In the genomic region with DNA sequence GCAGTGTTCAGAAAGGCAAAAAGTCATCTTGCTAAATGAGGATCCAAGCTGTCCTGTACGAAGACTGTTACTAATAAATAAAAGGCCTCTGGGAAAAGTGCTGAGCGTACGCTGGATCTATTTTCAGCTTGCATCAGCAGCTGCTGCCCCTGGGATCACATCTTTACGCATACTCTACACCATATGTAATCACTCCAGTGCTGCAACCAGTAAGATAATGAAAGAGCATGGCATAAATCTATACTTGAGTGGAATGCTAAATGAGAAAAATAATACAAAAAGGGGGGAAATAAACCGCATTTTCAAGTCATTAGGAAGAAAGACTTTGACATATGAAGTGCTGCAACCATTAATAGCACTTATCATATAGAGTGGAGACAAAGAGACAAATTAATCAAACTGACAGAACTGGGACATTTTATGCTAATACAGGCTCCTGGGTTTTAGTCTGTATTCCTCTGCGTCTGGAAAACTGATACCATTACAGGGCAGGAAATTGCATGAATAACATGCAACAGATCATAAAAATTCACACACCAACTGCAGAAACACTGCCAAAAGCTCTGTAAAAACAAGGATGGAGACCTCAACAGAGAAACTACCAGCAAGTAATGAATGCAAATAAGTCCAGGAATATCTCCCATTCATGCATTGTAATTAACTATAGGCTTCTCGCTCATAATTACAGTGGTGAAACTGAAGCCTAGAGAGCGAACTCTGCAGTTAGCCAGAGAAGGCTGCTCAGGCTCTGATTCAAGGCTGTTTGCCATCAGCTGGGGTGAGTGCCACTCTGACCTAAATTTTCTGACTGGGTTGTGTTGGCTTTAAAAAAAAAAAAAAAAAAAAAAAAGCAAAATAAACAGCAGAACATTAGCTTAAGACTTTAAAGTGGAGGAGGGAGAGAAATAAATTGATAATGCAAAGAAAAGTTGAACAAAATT, we compare ENCODE assay signal across 12 cellular contexts.
A peak's percentile ranks its signal among the peaks of the same experiment; 100 is the strongest.
DNase-seq lines count a peak whose midpoint lies in the region; ATAC-seq and TF ChIP-seq lines count a peak whose summit lies in the region.
"Had no signal": no experiment of that assay in that cellular context is flagged by ENCODE, and none has a peak within 500 bp of the region (broad histone marks: within the 10 kb centered on the region; RNA-seq: fewer than 3 reads in every experiment).

No MANE protein-coding gene starts in this region.

- no peak overlapping the region for H2BK120ac ChIP-seq in IMR-90 (ENCODE audit: low read depth, low read length)

- CTCF ChIA-PET in IMR-90 (lab: Yijun Ruan, JAX) (interaction anchor here (1.2 kb wide), 1 partner anchor 415 kb away, joined by 3 read pairs; no protein-coding TSS in a partner anchor), Caco-2 (lab: Charles Lee) (no interaction called here)

- no peak overlapping the region for H2BK5ac ChIP-seq in IMR-90 (ENCODE audit: low read depth, low read length, poor library complexity, severe bottlenecking)

- H4K5ac ChIP-seq in IMR-90 (ENCODE audit: low read depth, low read length), result no peak overlapping the region

- H3K23ac ChIP-seq in IMR-90 (ENCODE audit: low read depth, low read length), result no peak overlapping the region

- no peaks in the 10 kb centered on the region for H3K27me3 ChIP-seq in IMR-90 (ENCODE audit: control insufficient read depth, insufficient read depth, low read length)
- no peaks in the 10 kb centered on the region for H3K27me3 ChIP-seq in Caco-2 (replicated peaks; ENCODE audit: control insufficient read depth, insufficient read depth, low read length)

- H3K9me3 ChIP-seq in IMR-90 (ENCODE audit: control insufficient read depth, insufficient read depth, low read length), result no peaks in the 10 kb centered on the region
- no peaks in the 10 kb centered on the region for H3K9me3 ChIP-seq in Caco-2

- no peak overlapping the region for H2AK9ac ChIP-seq in IMR-90 (replicated peaks; ENCODE audit: low read depth, low read length, poor library complexity)

- H2BK15ac ChIP-seq in IMR-90 (ENCODE audit: low read depth, low read length), result no peak overlapping the region

- TF ChIP-seq CTCF in IMR-90 (conservative IDR thresholded peaks at IDR 0.05; ENCODE audit: low read depth, low read length), result no peak
- TF ChIP-seq CTCF in Caco-2 (IDR thresholded peaks at IDR 0.05; ENCODE audit: insufficient read depth in 1 of 2, low read depth in 1 of 2, low read length in 1 of 2, severe bottlenecking in 1 of 2, unreplicated experiment in 1 of 2), result no peak

- H2AFZ ChIP-seq in IMR-90 (replicated peaks; ENCODE audit: low read length, poor library complexity), result peak overlapping the region; percentile 1

- no peaks in the 10 kb centered on the region for H3K4me1 Mint-ChIP-seq in Caco-2 (ENCODE audit: low read depth, unreplicated experiment)

- TF ChIP-seq POLR2A in IMR-90 (IDR thresholded peaks at IDR 0.05; ENCODE audit: low read depth, low read length), result no peak

- no peak overlapping the region for H3K27ac Mint-ChIP-seq in Caco-2 (ENCODE audit: unreplicated experiment)
- H3K27ac Mint-ChIP-seq: HFFc6; T-helper 2 cell treated with Interferon-gamma antibody and Interleukin-4, amounts not matched to agents 5 μg/mL and 100 μg/mL, for 36 hours had no signal

- no peak overlapping the region for H4K8ac ChIP-seq in IMR-90 (ENCODE audit: low read depth in 2 of 2, low read length in 2 of 2)

- H2BK20ac ChIP-seq in IMR-90 (ENCODE audit: low read depth, low read length), result 0 out of 2 replicates have a peak overlapping the region, but pooled peaks have one; percentile 29

- H3K27ac ChIP-seq in IMR-90 (ENCODE audit: insufficient read depth, low read length), result no peak overlapping the region; the same call in 1 of the 2 replicates

- POLR2A ChIA-PET in IMR-90 (lab: Charles Lee; ENCODE audit: unreplicated experiment), result no interaction called here
- POLR2A ChIA-PET in Caco-2 (lab: Charles Lee), result no interaction called here

- peak overlapping the region; percentile 73 for H3K4me2 ChIP-seq in IMR-90 (ENCODE audit: low read depth, low read length)

- H3K9ac ChIP-seq in IMR-90 (ENCODE audit: low read depth, low read length), result no peak overlapping the region

- H3K18ac ChIP-seq in IMR-90 (ENCODE audit: low read depth, low read length), result no peak overlapping the region

- peaks cover 19% of the 10 kb centered on the region for H3K27me3 Mint-ChIP-seq in Caco-2 (ENCODE audit: insufficient read depth, unreplicated experiment)

- no peak overlapping the region for H3K14ac ChIP-seq in IMR-90 (replicated peaks; ENCODE audit: low read depth, low read length)

- ATAC-seq in IMR-90 (ENCODE audit: low read depth), result peak; percentile 79
- ATAC-seq in GM21526 (IDR thresholded peaks at IDR 0.05; ENCODE audit: low FRiP score, unreplicated experiment), result no peak

- in situ Hi-C loops in IMR-90 (cut with MboI; ENCODE audit: low sequenced_read_pairs), result loop anchor here (10.0 kb wide), 2 partner anchors 117 to 307 kb away; no protein-coding TSS in a partner anchor

- no peaks in the 10 kb centered on the region for H3K36me3 Mint-ChIP-seq in Caco-2 (ENCODE audit: insufficient read depth, unreplicated experiment)

- peaks cover 4% of the 10 kb centered on the region; the same call in 1 of the 2 replicates for H3K4me1 ChIP-seq in IMR-90 (ENCODE audit: control insufficient read depth, insufficient read depth, low read length)
- H3K4me1 ChIP-seq in Caco-2, result no peaks in the 10 kb centered on the region

- no peaks in the 10 kb centered on the region for H3K9me3 Mint-ChIP-seq in Caco-2 (ENCODE audit: unreplicated experiment)
- H3K9me3 Mint-ChIP-seq: HFFc6; T-helper 2 cell treated with Interferon-gamma antibody and Interleukin-4, amounts not matched to agents 5 μg/mL and 100 μg/mL, for 36 hours had no signal

- dilution Hi-C loops in IMR-90 (cut with HindIII; ENCODE audit: low sequenced_read_pairs, unreplicated experiment), result no loop called here

- peak; percentile 93 for DNase-seq in IMR-90
- DNase-seq in NCI-H526 treated with DMSO at 0.1 percent for 48 hours (lab: John Stamatoyannopoulos, UW), result peak; percentile 86
- DNase-seq in fibroblast of peridontal ligament (ENCODE audit: extremely low read depth), result peak; percentile 56
- peak; percentile 82 for DNase-seq in retina
- no peak for DNase-seq in Caco-2
- DNase-seq in RKO (ENCODE audit: low spot score), result no peak
- DNase-seq in HPDE6-E6E7 (ENCODE audit: extremely low spot score), result no peak
- DNase-seq: activated T-cell treated with anti-CD3 and anti-CD28 coated beads, Interleukin-2, amount 50 U/mL, for 48 hours; DND-41; HFFc6 had no signal

- H3K4me3 Mint-ChIP-seq in Caco-2 (ENCODE audit: unreplicated experiment), result no peak overlapping the region
- H3K4me3 Mint-ChIP-seq: HFFc6; T-helper 2 cell treated with Interferon-gamma antibody and Interleukin-4, amounts not matched to agents 5 μg/mL and 100 μg/mL, for 36 hours had no signal

- TF ChIP-seq RAD21 in IMR-90 (IDR thresholded peaks at IDR 0.05; ENCODE audit: low read length), result no peak

- intact Hi-C loops in IMR-90 (cut with micrococcal nuclease) (no loop called here), Caco-2 (cut with micrococcal nuclease; ENCODE audit: unreplicated experiment) (no loop called here)

- no TSS peak for BruUV-seq in IMR-90 (replicated peaks; lab: Mats Ljungman, UMichigan)
- no TSS peak for BruUV-seq in Caco-2 (replicated peaks; lab: Mats Ljungman, UMichigan)

- no peak overlapping the region for H4K91ac ChIP-seq in IMR-90 (ENCODE audit: insufficient read depth, low read depth, low read length)

- H3K4me3 ChIP-seq in IMR-90 (ENCODE audit: insufficient read depth, low read depth, low read length) (no peak overlapping the region), Caco-2 (ENCODE audit: low read depth, low read length) (no peak overlapping the region)

- no peaks in the 10 kb centered on the region for H4K20me1 ChIP-seq in IMR-90 (ENCODE audit: insufficient read depth, low read length)

- no peak overlapping the region for H2AK5ac ChIP-seq in IMR-90 (ENCODE audit: low read depth, low read length)

- no peaks in the 10 kb centered on the region; the same call in 1 of the 2 replicates for H3K9me1 ChIP-seq in IMR-90 (ENCODE audit: insufficient read depth, low read length)

- no peaks in the 10 kb centered on the region for H3K79me1 ChIP-seq in IMR-90 (ENCODE audit: low read depth in 1 of 2, low read length in 2 of 2)

- no peak overlapping the region for H3K4ac ChIP-seq in IMR-90 (ENCODE audit: low read depth, low read length)

- H3K36me3 ChIP-seq in IMR-90 (ENCODE audit: control insufficient read depth, insufficient read depth, low read length) (no peaks in the 10 kb centered on the region), Caco-2 (ENCODE audit: control insufficient read depth, insufficient read depth, low read length) (no peaks in the 10 kb centered on the region)

- no peak overlapping the region for H3K56ac ChIP-seq in IMR-90 (ENCODE audit: extremely low read depth, insufficient read depth, low read length)

- no CpG with 5 or more reads among the region's 8 CpGs for WGBS in IMR-90 (ENCODE audit: extremely low coverage in 2 of 2, insufficient read length in 1 of 2), 2 experiments

TF ChIP-seq in IMR-90, 13 proteins besides CTCF, POLR2A, EP300 and RAD21:
- no peak for TF ChIP-seq RFX5 (IDR thresholded peaks at IDR 0.05; ENCODE audit: low read depth, low read length)
- peak; percentile 53; the same call in 1 of the 2 replicates for TF ChIP-seq NFE2L2 (IDR thresholded peaks at IDR 0.05; ENCODE audit: low read depth, low read length)
- TF ChIP-seq CEBPB (IDR thresholded peaks at IDR 0.05; ENCODE audit: low read depth, low read length), result peak; percentile 56; the same call in 1 of the 2 replicates
- TF ChIP-seq SMC3 (IDR thresholded peaks at IDR 0.05; ENCODE audit: low read depth, low read length), result no peak
- TF ChIP-seq, protein P1, sequence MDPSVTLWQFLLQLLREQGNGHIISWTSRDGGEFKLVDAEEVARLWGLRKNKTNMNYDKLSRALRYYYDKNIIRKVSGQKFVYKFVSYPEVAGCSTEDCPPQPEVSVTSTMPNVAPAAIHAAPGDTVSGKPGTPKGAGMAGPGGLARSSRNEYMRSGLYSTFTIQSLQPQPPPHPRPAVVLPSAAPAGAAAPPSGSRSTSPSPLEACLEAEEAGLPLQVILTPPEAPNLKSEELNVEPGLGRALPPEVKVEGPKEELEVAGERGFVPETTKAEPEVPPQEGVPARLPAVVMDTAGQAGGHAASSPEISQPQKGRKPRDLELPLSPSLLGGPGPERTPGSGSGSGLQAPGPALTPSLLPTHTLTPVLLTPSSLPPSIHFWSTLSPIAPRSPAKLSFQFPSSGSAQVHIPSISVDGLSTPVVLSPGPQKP (IDR thresholded peaks at IDR 0.05; ENCODE audit: borderline replicate concordance, low read depth, low read length), result no peak
- TF ChIP-seq, protein P2, sequence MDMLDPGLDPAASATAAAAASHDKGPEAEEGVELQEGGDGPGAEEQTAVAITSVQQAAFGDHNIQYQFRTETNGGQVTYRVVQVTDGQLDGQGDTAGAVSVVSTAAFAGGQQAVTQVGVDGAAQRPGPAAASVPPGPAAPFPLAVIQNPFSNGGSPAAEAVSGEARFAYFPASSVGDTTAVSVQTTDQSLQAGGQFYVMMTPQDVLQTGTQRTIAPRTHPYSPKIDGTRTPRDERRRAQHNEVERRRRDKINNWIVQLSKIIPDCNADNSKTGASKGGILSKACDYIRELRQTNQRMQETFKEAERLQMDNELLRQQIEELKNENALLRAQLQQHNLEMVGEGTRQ (IDR thresholded peaks at IDR 0.05; ENCODE audit: low read depth, low read length), result no peak
- TF ChIP-seq FOS (IDR thresholded peaks at IDR 0.05; ENCODE audit: low read depth, low read length), result no peak
- TF ChIP-seq MAFK (IDR thresholded peaks at IDR 0.05; ENCODE audit: low read depth, low read length), result peak; percentile 80

Comparison
In these comparisons a context has a peak if more than half of its experiments do, and no peak if none do; other contexts are left out.
1. DNase-seq: peak in IMR-90 (single experiment), NCI-H526 treated with DMSO at 0.1 percent for 48 hours (single experiment), fibroblast of peridontal ligament (single experiment) and retina (single experiment); none in Caco-2 (0 of 2), RKO (single experiment) and HPDE6-E6E7 (single experiment).